Comparison of ENCODE assay signal across 12 cellular contexts in the genomic region with DNA sequence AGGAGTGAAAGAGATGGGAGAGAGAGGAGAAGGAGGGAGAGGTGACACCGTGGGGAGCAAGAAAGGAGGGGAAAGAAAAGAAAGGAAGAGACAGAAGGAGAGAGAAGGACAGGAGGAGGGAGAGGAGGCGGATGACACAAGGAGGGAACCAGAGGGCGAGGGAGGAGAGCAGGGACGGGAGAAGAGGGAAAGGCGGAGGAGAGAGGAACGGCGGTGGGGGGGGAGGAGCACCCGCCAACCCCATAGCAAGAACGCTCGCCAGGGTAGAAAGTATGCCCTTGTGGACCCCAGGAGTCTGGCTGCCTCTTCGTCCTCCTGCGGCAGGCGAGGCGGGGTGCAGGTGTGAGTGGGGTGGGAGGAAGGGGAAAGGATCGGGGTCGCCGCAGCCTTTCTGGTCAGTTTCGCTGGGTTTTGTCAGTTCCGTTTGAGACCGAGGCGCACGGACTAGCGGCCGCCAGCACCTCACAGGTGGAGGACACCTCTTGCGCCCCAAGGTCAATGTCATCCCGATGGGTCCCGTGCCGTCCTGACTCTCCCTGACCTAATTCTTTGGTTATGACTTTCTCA. TPM values are rescaled to one million over a fixed set of nuclear protein-coding genes. Genes with fewer than 3 reads are reported as not detected.
DNase-seq lines count a peak whose midpoint lies in the region; ATAC-seq lines count a peak whose summit lies in the region.
"Had no signal": no experiment of that assay in that cellular context is flagged by ENCODE, and none has a peak within 500 bp of the region (broad histone marks: within the 10 kb centered on the region; RNA-seq: fewer than 3 reads in every experiment).

No MANE protein-coding gene starts in this region.

- intact Hi-C loops in activated T-helper 2 cell treated with anti-CD3 and anti-CD28 coated beads, Interferon-gamma antibody, Interleukin-2, Interleukin-4, amounts not matched to agents 10 μg/mL and 5 μg/mL and 100 μg/mL, durations not matched to agents 14 hours and 24 hours and 36 hours (cut with micrococcal nuclease): loop anchor here (5.0 to 10.0 kb wide), 4 partner anchors 229 to 1339 kb away; a partner anchor contains a TSS
- intact Hi-C loops in naive thymus-derived CD4-positive, alpha-beta T cell (cut with micrococcal nuclease): loop anchor here in 1 of 2 donors (2.0 to 10.0 kb wide), 2 partner anchors 737 to 1341 kb away; a partner anchor contains a TSS

- H3K36me3 ChIP-seq in neuron (ENCODE audit: insufficient read depth, low read length): no peaks in the 10 kb centered on the region
- H3K36me3 ChIP-seq in naive thymus-derived CD4-positive, alpha-beta T cell (ENCODE audit: control insufficient read depth in 2 of 3, insufficient read depth in 3 of 3, low read length in 3 of 3): no peaks in the 10 kb centered on the region
- H3K36me3 ChIP-seq: vagina had no signal

- peaks cover 28% of the 10 kb centered on the region for H3K4me1 Mint-ChIP-seq in activated T-helper 2 cell treated with anti-CD3 and anti-CD28 coated beads, Interferon-gamma antibody, Interleukin-2, Interleukin-4, amounts not matched to agents 10 μg/mL and 5 μg/mL and 100 μg/mL, durations not matched to agents 14 hours and 24 hours and 36 hours (ENCODE audit: low read depth)
- peaks cover 0 to 40% (median 28%) of the 10 kb centered on the region in 7 donors for H3K4me1 Mint-ChIP-seq in naive thymus-derived CD4-positive, alpha-beta T cell

- peak overlapping the region; percentile 43 for H3K27ac Mint-ChIP-seq in activated T-helper 2 cell treated with anti-CD3 and anti-CD28 coated beads, Interferon-gamma antibody, Interleukin-2, Interleukin-4, amounts not matched to agents 10 μg/mL and 5 μg/mL and 100 μg/mL, durations not matched to agents 14 hours and 24 hours and 36 hours
- no peak overlapping the region for H3K27ac Mint-ChIP-seq in naive thymus-derived CD4-positive, alpha-beta T cell
- H3K27ac Mint-ChIP-seq: activated B cell treated with CpG ODN at 0.5 μM for 24 hours had no signal

- no peaks in the 10 kb centered on the region for H3K9me3 Mint-ChIP-seq in activated T-helper 2 cell treated with anti-CD3 and anti-CD28 coated beads, Interferon-gamma antibody, Interleukin-2, Interleukin-4, amounts not matched to agents 10 μg/mL and 5 μg/mL and 100 μg/mL, durations not matched to agents 14 hours and 24 hours and 36 hours
- no peaks in the 10 kb centered on the region for H3K9me3 Mint-ChIP-seq in naive thymus-derived CD4-positive, alpha-beta T cell
- H3K9me3 Mint-ChIP-seq: activated B cell treated with CpG ODN at 0.5 μM for 24 hours had no signal

- no peak overlapping the region for H3K27ac ChIP-seq in naive thymus-derived CD4-positive, alpha-beta T cell (ENCODE audit: low read depth, low read length)
- H3K27ac ChIP-seq: vagina had no signal

- POLR2A ChIA-PET in naive thymus-derived CD4-positive, alpha-beta T cell (lab: Charles Lee): no interaction called here

- H3K4me3 Mint-ChIP-seq in activated T-helper 2 cell treated with anti-CD3 and anti-CD28 coated beads, Interferon-gamma antibody, Interleukin-2, Interleukin-4, amounts not matched to agents 10 μg/mL and 5 μg/mL and 100 μg/mL, durations not matched to agents 14 hours and 24 hours and 36 hours (ENCODE audit: low read depth): peak overlapping the region; percentile 5
- peak overlapping the region in 2 of 10 donors; percentile 17 to 45 for H3K4me3 Mint-ChIP-seq in naive thymus-derived CD4-positive, alpha-beta T cell
- H3K4me3 Mint-ChIP-seq: activated B cell treated with CpG ODN at 0.5 μM for 24 hours had no signal

- H3K36me3 Mint-ChIP-seq in activated T-helper 2 cell treated with anti-CD3 and anti-CD28 coated beads, Interferon-gamma antibody, Interleukin-2, Interleukin-4, amounts not matched to agents 10 μg/mL and 5 μg/mL and 100 μg/mL, durations not matched to agents 14 hours and 24 hours and 36 hours (ENCODE audit: low read depth): peaks cover 3% of the 10 kb centered on the region
- no peaks in the 10 kb centered on the region for H3K36me3 Mint-ChIP-seq in naive thymus-derived CD4-positive, alpha-beta T cell

- H3K9me3 ChIP-seq in neuron (ENCODE audit: low read length): no peaks in the 10 kb centered on the region
- H3K9me3 ChIP-seq in naive thymus-derived CD4-positive, alpha-beta T cell (ENCODE audit: control insufficient read depth in 2 of 3, low read length in 3 of 3): no peaks in the 10 kb centered on the region
- H3K9me3 ChIP-seq: mucosa of descending colon, vagina had no signal

- peak; percentile 28 for DNase-seq in NCI-H2227 (lab: John Stamatoyannopoulos, UW; ENCODE audit: unreplicated experiment)
- DNase-seq in NCI-H2227 treated with DMSO at 0.1 percent for 48 hours (lab: John Stamatoyannopoulos, UW): no peak
- DNase-seq in NCI-H1092 (lab: John Stamatoyannopoulos, UW): peak; percentile 69
- no peak for DNase-seq in activated T-helper 2 cell treated with anti-CD3 and anti-CD28 coated beads, Interferon-gamma antibody, Interleukin-2, Interleukin-4, amounts not matched to agents 10 μg/mL and 5 μg/mL and 100 μg/mL, durations not matched to agents 14 hours and 24 hours and 36 hours (ENCODE audit: low spot score)
- no peak for DNase-seq in naive thymus-derived CD4-positive, alpha-beta T cell
- DNase-seq in stimulated activated CD4-positive, alpha-beta T cell treated with anti-CD3 and anti-CD28 coated beads, Interleukin-4, amount 100 ng/mL, for 24 hours: no peak
- DNase-seq: activated B cell treated with CpG ODN at 0.5 μM for 24 hours had no signal

- no peak for ATAC-seq in HG02798 (IDR thresholded peaks at IDR 0.05; ENCODE audit: poor library complexity, unreplicated experiment)
- ATAC-seq in naive thymus-derived CD4-positive, alpha-beta T cell: no peak

- H3K4me3 ChIP-seq in neuron (ENCODE audit: low read length): peak overlapping the region; percentile 29
- no peak overlapping the region for H3K4me3 ChIP-seq in naive thymus-derived CD4-positive, alpha-beta T cell (ENCODE audit: low read length)
- H3K4me3 ChIP-seq: mucosa of descending colon had no signal

- H3K27me3 ChIP-seq in neuron (ENCODE audit: insufficient read depth, low read length): peaks cover 28% of the 10 kb centered on the region
- H3K27me3 ChIP-seq in naive thymus-derived CD4-positive, alpha-beta T cell (ENCODE audit: control insufficient read depth in 2 of 2, insufficient read depth in 2 of 2, low read length in 2 of 2): no peaks in the 10 kb centered on the region

- peaks cover 57% of the 10 kb centered on the region for H3K27me3 Mint-ChIP-seq in activated T-helper 2 cell treated with anti-CD3 and anti-CD28 coated beads, Interferon-gamma antibody, Interleukin-2, Interleukin-4, amounts not matched to agents 10 μg/mL and 5 μg/mL and 100 μg/mL, durations not matched to agents 14 hours and 24 hours and 36 hours (ENCODE audit: low read depth)
- H3K27me3 Mint-ChIP-seq in naive thymus-derived CD4-positive, alpha-beta T cell: peaks cover 55 to 76% (median 65%) of the 10 kb centered on the region in 5 donors

- peaks cover 56% of the 10 kb centered on the region for H3K4me1 ChIP-seq in neuron (ENCODE audit: insufficient read depth, low read length)
- peaks cover 0 to 10% of the 10 kb centered on the region in 2 donors for H3K4me1 ChIP-seq in naive thymus-derived CD4-positive, alpha-beta T cell (ENCODE audit: control insufficient read depth in 2 of 2, insufficient read depth in 2 of 2, low read length in 2 of 2)

- H2AFZ ChIP-seq in neuron (ENCODE audit: low read depth, low read length): no peak overlapping the region

- CTCF ChIA-PET in naive thymus-derived CD4-positive, alpha-beta T cell (lab: Charles Lee): no interaction called here

RNA-seq across cellular contexts. Expression of a gene that starts 4.4 kb away (rescaled TPM):
- total RNA-seq in activated T-helper 2 cell treated with anti-CD3 and anti-CD28 coated beads, Interferon-gamma antibody, Interleukin-2, Interleukin-4, amounts not matched to agents 10 μg/mL and 5 μg/mL and 100 μg/mL, durations not matched to agents 14 hours and 24 hours and 36 hours: 31.5 and 32.1 TPM in 2 replicates
- under 1 TPM in 2 of 5 experiments, not detected in 3; 0.12 to 0.53 TPM for total RNA-seq in naive thymus-derived CD4-positive, alpha-beta T cell
- polyA plus RNA-seq in naive thymus-derived CD4-positive, alpha-beta T cell: not detected
- total RNA-seq: activated B cell treated with CpG ODN at 0.5 μM for 24 hours, fibroblast of villous mesenchyme, vagina had no signal

Comparison
In these comparisons a context has a peak if more than half of its experiments do, and no peak if none do; other contexts are left out.
1. DNase-seq: peak in NCI-H2227 (single experiment) and NCI-H1092 (single experiment); none in NCI-H2227 treated with DMSO at 0.1 percent for 48 hours (single experiment), activated T-helper 2 cell treated with anti-CD3 and anti-CD28 coated beads, Interferon-gamma antibody, Interleukin-2, Interleukin-4, amounts not matched to agents 10 μg/mL and 5 μg/mL and 100 μg/mL, durations not matched to agents 14 hours and 24 hours and 36 hours (single experiment), naive thymus-derived CD4-positive, alpha-beta T cell (0 of 9) and stimulated activated CD4-positive, alpha-beta T cell treated with anti-CD3 and anti-CD28 coated beads, Interleukin-4, amount 100 ng/mL, for 24 hours (single experiment).
2. RNA of a gene that starts 4.4 kb away (total RNA-seq): 31.5 to 32.1 TPM in activated T-helper 2 cell treated with anti-CD3 and anti-CD28 coated beads, Interferon-gamma antibody, Interleukin-2, Interleukin-4, amounts not matched to agents 10 μg/mL and 5 μg/mL and 100 μg/mL, durations not matched to agents 14 hours and 24 hours and 36 hours; 0.12 to 0.53 TPM in naive thymus-derived CD4-positive, alpha-beta T cell; every median in the first group is over 10 times any median in the second.